In the genomic region with DNA sequence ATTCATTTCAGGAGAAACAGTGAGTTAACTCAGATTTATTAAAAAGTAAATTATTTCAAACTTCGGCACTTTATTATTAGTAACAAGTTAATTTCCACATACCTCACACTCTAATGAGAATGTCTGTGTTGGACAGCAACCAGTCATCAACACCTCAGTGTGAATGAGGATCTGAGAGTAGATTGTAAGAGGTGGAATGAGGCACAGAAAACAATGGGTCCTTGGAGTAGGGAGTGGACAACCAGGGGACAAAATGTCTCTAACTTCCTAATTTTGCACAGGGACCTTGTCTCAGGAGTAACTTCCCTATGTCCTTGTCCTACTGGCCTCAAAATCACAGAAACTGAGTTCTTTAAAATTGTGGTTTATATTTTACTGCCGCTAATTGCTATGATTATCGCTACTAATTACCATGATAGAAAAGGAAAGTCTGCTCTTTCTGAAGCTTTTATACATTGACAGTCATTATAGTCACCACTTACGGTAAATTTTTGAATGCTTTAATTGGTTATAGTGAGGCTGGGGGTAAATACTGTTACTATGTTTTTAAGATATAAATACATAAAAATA, we compare ENCODE assay signal across 15 cellular contexts.
A peak's percentile ranks its signal among the peaks of the same experiment; 100 is the strongest.
DNase-seq lines count a peak whose midpoint lies in the region; TF ChIP-seq lines count a peak whose summit lies in the region.
"Had no signal": no experiment of that assay in that cellular context is flagged by ENCODE, and none has a peak within 500 bp of the region (broad histone marks: within the 10 kb centered on the region; RNA-seq: fewer than 3 reads in every experiment).

No MANE protein-coding gene starts in this region.

- no peaks in the 10 kb centered on the region for H3K9me3 ChIP-seq in transverse colon

- no peak overlapping the region for H3K18ac ChIP-seq in mesendoderm (ENCODE audit: low read length)

- WGBS in mesendoderm (ENCODE audit: extremely low coverage, insufficient coverage, low lambda C conversion rate) = no CpG with 5 or more reads among the region's 4 CpGs
- 92 to 93% methylated on average over 4 of the region's 4 CpGs for WGBS in transverse colon (ENCODE audit: low coverage in 1 of 2), 2 donors

- no peaks in the 10 kb centered on the region for H3K79me1 ChIP-seq in mesendoderm (ENCODE audit: low read length)

- H3K23ac ChIP-seq in mesendoderm (ENCODE audit: low read length) = no peak overlapping the region

- H3K79me2 ChIP-seq in mesendoderm (ENCODE audit: control insufficient read depth, insufficient read depth, low read length) = no peaks in the 10 kb centered on the region

- H3K27me3 ChIP-seq in mesendoderm (ENCODE audit: insufficient read depth, low read length, poor library complexity) = no peaks in the 10 kb centered on the region
- H3K27me3 ChIP-seq in transverse colon = no peaks in the 10 kb centered on the region

- no peak overlapping the region for H3K4me2 ChIP-seq in mesendoderm (ENCODE audit: low read length)

- intact Hi-C loops in transverse colon (cut with DNase I; ENCODE audit: low total_unique reads) = no loop called here

- H2BK120ac ChIP-seq in mesendoderm (ENCODE audit: low read depth, low read length) = no peak overlapping the region

- no peak overlapping the region for H2BK15ac ChIP-seq in mesendoderm (replicated peaks; ENCODE audit: low read depth)

- TF ChIP-seq EP300 in Ishikawa (IDR thresholded peaks at IDR 0.05; ENCODE audit: borderline replicate concordance) = no peak
- TF ChIP-seq EP300 in transverse colon (IDR thresholded peaks at IDR 0.05; ENCODE audit: low read depth) = no peak

- H2AK5ac ChIP-seq in mesendoderm (ENCODE audit: low read length) = no peak overlapping the region

- in situ Hi-C loops in transverse colon (cut with MboI; ENCODE audit: low pct_ligation_motif_present in 1 of 4, low pct_unique_long_range_greater_than_20kb in 1 of 4, low sequenced_read_pairs in 3 of 4) = loop anchor here in 3 of 4 donors (25.0 kb wide), 1 partner anchor 209 kb away; the partner anchor contains the start of gene SLC3A1 (in 3 of the 3)

- no peak overlapping the region for H4K8ac ChIP-seq in mesendoderm (ENCODE audit: low read depth, low read length)

- no peak overlapping the region for H3K4me3 ChIP-seq in mesendoderm (ENCODE audit: low read length)
- no peak overlapping the region for H3K4me3 ChIP-seq in transverse colon
- H3K4me3 ChIP-seq: GM23248 had no signal

- no peak overlapping the region for H3K9ac ChIP-seq in mesendoderm (ENCODE audit: low read length)
- H3K9ac ChIP-seq: GM23248 had no signal

- no peaks in the 10 kb centered on the region for H3K4me1 ChIP-seq in mesendoderm (ENCODE audit: control insufficient read depth, low read depth, low read length)
- H3K4me1 ChIP-seq in transverse colon = no peaks in the 10 kb centered on the region

- TF ChIP-seq RAD21 in Ishikawa (IDR thresholded peaks at IDR 0.05; ENCODE audit: low read depth) = no peak

- no peak for TF ChIP-seq CTCF in transverse colon (IDR thresholded peaks at IDR 0.05)

- H2BK5ac ChIP-seq in mesendoderm (ENCODE audit: low read length) = no peak overlapping the region

- TF ChIP-seq POLR2A in transverse colon (IDR thresholded peaks at IDR 0.05) = no peak

- H3K4ac ChIP-seq in mesendoderm (ENCODE audit: low read depth, low read length) = no peak overlapping the region

- H3K27ac ChIP-seq in mesendoderm (ENCODE audit: low read depth, low read length) (no peak overlapping the region), transverse colon (no peak overlapping the region)
- H3K27ac ChIP-seq: GM23248, HL-60 had no signal

- H3K36me3 ChIP-seq in mesendoderm (ENCODE audit: control insufficient read depth, insufficient read depth, low read length) (no peaks in the 10 kb centered on the region), transverse colon (no peaks in the 10 kb centered on the region)

- no peak overlapping the region for H3K56ac ChIP-seq in mesendoderm (ENCODE audit: low read length)

- DNase-seq in NCI-H1436 (lab: John Stamatoyannopoulos, UW) (peak; percentile 57), NCI-H2227 (lab: John Stamatoyannopoulos, UW; ENCODE audit: unreplicated experiment) (peak; percentile 45), mesendoderm (peak; percentile 43), transverse colon (no peak), medulla oblongata (ENCODE audit: extremely low spot score) (no peak), NCI-H1694 treated with DMSO at 0.1 percent for 48 hours (lab: John Stamatoyannopoulos, UW) (no peak)
- DNase-seq: ACHN, AML-193, GM23248, HCEC 1CT, NCI-H226, NCI-H526 treated with DMSO at 0.1 percent for 48 hours, SW 1271 had no signal

- H4K5ac ChIP-seq in mesendoderm (ENCODE audit: low read length) = no peak overlapping the region

TF ChIP-seq in Ishikawa, 13 proteins besides CTCF, POLR2A, EP300 and RAD21:
- TF ChIP-seq, protein P1, sequence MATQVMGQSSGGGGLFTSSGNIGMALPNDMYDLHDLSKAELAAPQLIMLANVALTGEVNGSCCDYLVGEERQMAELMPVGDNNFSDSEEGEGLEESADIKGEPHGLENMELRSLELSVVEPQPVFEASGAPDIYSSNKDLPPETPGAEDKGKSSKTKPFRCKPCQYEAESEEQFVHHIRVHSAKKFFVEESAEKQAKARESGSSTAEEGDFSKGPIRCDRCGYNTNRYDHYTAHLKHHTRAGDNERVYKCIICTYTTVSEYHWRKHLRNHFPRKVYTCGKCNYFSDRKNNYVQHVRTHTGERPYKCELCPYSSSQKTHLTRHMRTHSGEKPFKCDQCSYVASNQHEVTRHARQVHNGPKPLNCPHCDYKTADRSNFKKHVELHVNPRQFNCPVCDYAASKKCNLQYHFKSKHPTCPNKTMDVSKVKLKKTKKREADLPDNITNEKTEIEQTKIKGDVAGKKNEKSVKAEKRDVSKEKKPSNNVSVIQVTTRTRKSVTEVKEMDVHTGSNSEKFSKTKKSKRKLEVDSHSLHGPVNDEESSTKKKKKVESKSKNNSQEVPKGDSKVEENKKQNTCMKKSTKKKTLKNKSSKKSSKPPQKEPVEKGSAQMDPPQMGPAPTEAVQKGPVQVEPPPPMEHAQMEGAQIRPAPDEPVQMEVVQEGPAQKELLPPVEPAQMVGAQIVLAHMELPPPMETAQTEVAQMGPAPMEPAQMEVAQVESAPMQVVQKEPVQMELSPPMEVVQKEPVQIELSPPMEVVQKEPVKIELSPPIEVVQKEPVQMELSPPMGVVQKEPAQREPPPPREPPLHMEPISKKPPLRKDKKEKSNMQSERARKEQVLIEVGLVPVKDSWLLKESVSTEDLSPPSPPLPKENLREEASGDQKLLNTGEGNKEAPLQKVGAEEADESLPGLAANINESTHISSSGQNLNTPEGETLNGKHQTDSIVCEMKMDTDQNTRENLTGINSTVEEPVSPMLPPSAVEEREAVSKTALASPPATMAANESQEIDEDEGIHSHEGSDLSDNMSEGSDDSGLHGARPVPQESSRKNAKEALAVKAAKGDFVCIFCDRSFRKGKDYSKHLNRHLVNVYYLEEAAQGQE (IDR thresholded peaks at IDR 0.05; ENCODE audit: low read depth) = peak; percentile 51; the same call in 1 of the 2 replicates
- no peak for TF ChIP-seq CREB1 (IDR thresholded peaks at IDR 0.05; ENCODE audit: low read depth)

Comparison
In these comparisons a context has a peak if more than half of its experiments do, and no peak if none do; other contexts are left out.
1. DNase-seq: peak in NCI-H1436 (single experiment), NCI-H2227 (single experiment) and mesendoderm (single experiment); none in transverse colon (single experiment), medulla oblongata (single experiment) and NCI-H1694 treated with DMSO at 0.1 percent for 48 hours (single experiment).